In genomic region chr6:102493485-102493884, GRCh38 we compare ENCODE assay signal across 15 cellular contexts.
DNase-seq lines count a peak whose midpoint lies in the region; ATAC-seq and TF ChIP-seq lines count a peak whose summit lies in the region.
"Had no signal": no experiment of that assay in that cellular context is flagged by ENCODE, and none has a peak within 500 bp of the region (broad histone marks: within the 10 kb centered on the region; RNA-seq: fewer than 3 reads in every experiment).

No MANE protein-coding gene starts in this region.

- peaks cover 6% of the 10 kb centered on the region for H3K9me3 Mint-ChIP-seq in stimulated activated memory B cell treated with anti-CD40 and anti-IgM and Interleukin-4, amounts not matched to agents 10 μg/mL and 1 μg/mL and 100 μg/mL, for 72 hours

- H3K36me3 ChIP-seq in OCI-LY3 (replicated peaks; ENCODE audit: low read depth, low read length), result no peaks in the 10 kb centered on the region

- peak overlapping the region; percentile 17; the same call in 1 of the 2 replicates for H3K4me2 ChIP-seq in OCI-LY3 (ENCODE audit: low read length)

- H3K4me3 Mint-ChIP-seq in stimulated activated memory B cell treated with anti-CD40 and anti-IgM and Interleukin-4, amounts not matched to agents 10 μg/mL and 1 μg/mL and 100 μg/mL, for 72 hours, result no peak overlapping the region
- H3K4me3 Mint-ChIP-seq: CD4-positive, alpha-beta memory T cell had no signal

- ATAC-seq in GM19463 (IDR thresholded peaks at IDR 0.05; ENCODE audit: unreplicated experiment), result peak; percentile 32
- peak; percentile 45 for ATAC-seq in GM21786 (IDR thresholded peaks at IDR 0.05; ENCODE audit: unreplicated experiment)
- peak; percentile 27 for ATAC-seq in stimulated activated memory B cell treated with anti-CD40 and anti-IgM and Interleukin-4, amounts not matched to agents 10 μg/mL and 1 μg/mL and 100 μg/mL, for 72 hours

- no peak for DNase-seq in effector CD4-positive, alpha-beta T cell
- no peak for DNase-seq in coronary artery (ENCODE audit: low spot score)
- DNase-seq: C1 segment of cervical spinal cord; Calu3; CD4-positive, alpha-beta memory T cell; COR-L47; DMS 273 treated with DMSO at 0.1 percent for 48 hours; DND-41; GM23248; H7; HCEC 1CT had no signal

- TF ChIP-seq CTCF in OCI-LY3 (IDR thresholded peaks at IDR 0.05; ENCODE audit: low read depth, low read length) (no peak), coronary artery (IDR thresholded peaks at IDR 0.05) (no peak)

- no peak overlapping the region for H3K27ac Mint-ChIP-seq in stimulated activated memory B cell treated with anti-CD40 and anti-IgM and Interleukin-4, amounts not matched to agents 10 μg/mL and 1 μg/mL and 100 μg/mL, for 72 hours
- H3K27ac Mint-ChIP-seq: CD4-positive, alpha-beta memory T cell had no signal

- no peaks in the 10 kb centered on the region for H3K36me3 Mint-ChIP-seq in stimulated activated memory B cell treated with anti-CD40 and anti-IgM and Interleukin-4, amounts not matched to agents 10 μg/mL and 1 μg/mL and 100 μg/mL, for 72 hours
- H3K36me3 Mint-ChIP-seq: CD4-positive, alpha-beta memory T cell had no signal

- no peaks in the 10 kb centered on the region for H4K20me1 ChIP-seq in OCI-LY3 (ENCODE audit: insufficient read depth, low read length)

- H3K4me1 Mint-ChIP-seq in stimulated activated memory B cell treated with anti-CD40 and anti-IgM and Interleukin-4, amounts not matched to agents 10 μg/mL and 1 μg/mL and 100 μg/mL, for 72 hours, result no peaks in the 10 kb centered on the region
- H3K4me1 Mint-ChIP-seq: CD4-positive, alpha-beta memory T cell had no signal

- H3K4me1 ChIP-seq in OCI-LY3 (ENCODE audit: low read length), result peaks cover 22% of the 10 kb centered on the region

- no peaks in the 10 kb centered on the region for H3K9me3 ChIP-seq in OCI-LY3 (ENCODE audit: insufficient read depth, low read length)

- no peak overlapping the region for H3K9ac ChIP-seq in OCI-LY3 (ENCODE audit: low read length)
- H3K9ac ChIP-seq: GM23248 had no signal

- H3K27me3 ChIP-seq in OCI-LY3 (ENCODE audit: low read depth, low read length), result no peaks in the 10 kb centered on the region

- H3K4me3 ChIP-seq in OCI-LY3 (ENCODE audit: low read length), result no peak overlapping the region
- no peak overlapping the region for H3K4me3 ChIP-seq in coronary artery
- H3K4me3 ChIP-seq: GM23248 had no signal

- H3K27ac ChIP-seq in OCI-LY3 (ENCODE audit: low read length) (no peak overlapping the region), coronary artery (no peak overlapping the region)
- H3K27ac ChIP-seq: GM23248 had no signal

- H3K27me3 Mint-ChIP-seq in stimulated activated memory B cell treated with anti-CD40 and anti-IgM and Interleukin-4, amounts not matched to agents 10 μg/mL and 1 μg/mL and 100 μg/mL, for 72 hours, result no peaks in the 10 kb centered on the region
- H3K27me3 Mint-ChIP-seq: CD4-positive, alpha-beta memory T cell had no signal

- H3K79me2 ChIP-seq in OCI-LY3 (ENCODE audit: low read length), result no peaks in the 10 kb centered on the region

- H2AFZ ChIP-seq in OCI-LY3 (ENCODE audit: low read depth, low read length), result no peak overlapping the region
- H2AFZ ChIP-seq: GM23248 had no signal
